8 cellular contexts compared by ENCODE assay signal in the genomic region with DNA sequence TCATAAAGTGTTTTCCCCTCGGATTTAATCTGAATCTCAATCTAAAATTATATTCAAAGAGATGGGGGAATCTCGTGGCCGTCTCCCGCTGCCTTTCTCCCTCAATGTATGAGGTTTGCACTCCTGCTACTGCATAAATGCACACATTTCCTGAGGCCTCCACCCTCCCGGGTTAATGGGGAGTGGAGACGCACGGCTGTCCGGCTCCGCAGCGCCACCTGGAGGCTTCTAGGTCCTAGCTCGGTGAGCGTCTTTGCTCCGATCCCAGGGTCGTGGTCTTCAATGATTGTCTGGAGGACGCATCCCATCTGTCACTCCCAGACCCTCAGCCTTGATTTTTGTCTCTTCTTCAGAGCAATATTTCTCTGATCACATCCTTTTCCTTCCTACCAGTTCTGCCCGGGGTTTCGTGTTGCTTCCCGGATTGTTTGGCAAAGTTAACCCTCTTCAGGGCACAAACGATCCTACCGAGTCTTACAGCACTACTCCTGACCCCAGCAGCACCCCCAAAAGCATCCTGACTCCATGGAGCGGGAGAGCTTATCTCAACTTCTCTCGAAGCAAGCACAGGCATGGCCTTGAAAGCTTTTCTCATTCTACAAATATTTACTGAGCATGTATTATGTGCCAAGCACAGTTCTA. TPM values are rescaled to one million over a fixed set of nuclear protein-coding genes. Genes with fewer than 3 reads are reported as not detected.
DNase-seq lines count a peak whose midpoint lies in the region; ATAC-seq, FAIRE-seq and TF ChIP-seq lines count a peak whose summit lies in the region.

A gene (minus strand): TSS at position 110 of the 642 bp plus-strand sequence. CDS start 516 bp downstream, outside the sequence.

- TF ChIP-seq CTCF in foreskin keratinocyte (conservative IDR thresholded peaks at IDR 0.05), result peak; percentile 84
- peak in 5 of 7 experiments; percentile 46 to 81 (median 74) for TF ChIP-seq CTCF in stomach (IDR thresholded peaks at IDR 0.05)

- no peaks in the 10 kb centered on the region for H3K79me2 ChIP-seq in Karpas-422 (ENCODE audit: low read length)

- H3K36me3 ChIP-seq in CD4-positive, alpha-beta memory T cell (ENCODE audit: insufficient read depth, low read length), result no peaks in the 10 kb centered on the region
- no peaks in the 10 kb centered on the region for H3K36me3 ChIP-seq in Karpas-422 (ENCODE audit: insufficient read depth, low read length)
- H3K36me3 ChIP-seq in neuronal stem cell (replicated peaks in 1 of 2; ENCODE audit: control insufficient read depth in 2 of 2, insufficient read depth in 2 of 2, low read length in 2 of 2), result no peaks in the 10 kb centered on the region
- H3K36me3 ChIP-seq in stomach, result no peaks in the 10 kb centered on the region

- H3K79me1 ChIP-seq in neuronal stem cell (ENCODE audit: low read depth, low read length), result peaks cover 7% of the 10 kb centered on the region

- H2AFZ ChIP-seq in Karpas-422 (ENCODE audit: low read length) (no peak within 1 kb of the TSS), neuronal stem cell (ENCODE audit: low read length) (peak within 1 kb of the TSS; percentile 99)

- H3K18ac ChIP-seq in neuronal stem cell (ENCODE audit: low read length), result peak within 1 kb of the TSS; percentile 96

- H2BK15ac ChIP-seq in neuronal stem cell (ENCODE audit: low read length), result peak within 1 kb of the TSS; percentile 24

- H2AK5ac ChIP-seq in neuronal stem cell (ENCODE audit: low read depth, low read length), result no peak within 1 kb of the TSS

- peak within 1 kb of the TSS; percentile 67 to 88 (median 76) for H3K4me3 Mint-ChIP-seq in CD4-positive, alpha-beta memory T cell
- H3K4me3 Mint-ChIP-seq in activated T-helper 2 cell treated with anti-CD3 and anti-CD28 coated beads, Interferon-gamma antibody, Interleukin-2, Interleukin-4, amounts not matched to agents 10 μg/mL and 5 μg/mL and 100 μg/mL, durations not matched to agents 14 hours and 24 hours and 36 hours (ENCODE audit: low read depth), result peak within 1 kb of the TSS; percentile 20

- no peak within 1 kb of the TSS for H3K9ac ChIP-seq in Karpas-422 (ENCODE audit: low read length)
- H3K9ac ChIP-seq in neuronal stem cell (ENCODE audit: low read depth, low read length, poor library complexity), result peak within 1 kb of the TSS; percentile 93

- no peak within 1 kb of the TSS for H4K8ac ChIP-seq in neuronal stem cell (ENCODE audit: low read depth, low read length)

- CTCF ChIA-PET in CD4-positive, alpha-beta memory T cell (lab: Charles Lee; ENCODE audit: partially characterized antibody), result interaction anchor here (0.9 to 4.7 kb wide), 19 partner anchors 9 to 304 kb away, joined by 3 to 25 read pairs (median 4); no protein-coding TSS in a partner anchor

- H3K27me3 ChIP-seq in CD4-positive, alpha-beta memory T cell (ENCODE audit: insufficient read depth, low read length), result peaks cover 26% of the 10 kb centered on the region
- H3K27me3 ChIP-seq in Karpas-422 (ENCODE audit: low read length) (no peaks in the 10 kb centered on the region), foreskin keratinocyte (peaks cover 99% of the 10 kb centered on the region), neuronal stem cell (ENCODE audit: control insufficient read depth in 3 of 3, insufficient read depth in 3 of 3, low read depth in 1 of 3, low read length in 3 of 3) (peaks cover 0 to 86% (median 34%) of the 10 kb centered on the region in 3 experiments), stomach (peaks cover 0 to 100% (median 77%) of the 10 kb centered on the region in 3 donors)

- H3K14ac ChIP-seq in neuronal stem cell (ENCODE audit: low read length), result no peak within 1 kb of the TSS

- no peak within 1 kb of the TSS for H3K4ac ChIP-seq in neuronal stem cell (ENCODE audit: low read length)

- peaks cover 13% of the 10 kb centered on the region for H3K4me1 ChIP-seq in CD4-positive, alpha-beta memory T cell (ENCODE audit: insufficient read depth, low read length)
- H3K4me1 ChIP-seq in Karpas-422 (ENCODE audit: low read length) (no peaks in the 10 kb centered on the region), foreskin keratinocyte (no peaks in the 10 kb centered on the region), neuronal stem cell (ENCODE audit: control insufficient read depth in 2 of 2, insufficient read depth in 1 of 2, low read depth in 1 of 2, low read length in 2 of 2) (peaks cover 8 to 30% of the 10 kb centered on the region in 2 donors), stomach (peaks cover 29 to 47% (median 35%) of the 10 kb centered on the region in 4 donors)

- no peak within 1 kb of the TSS for H3K4me2 ChIP-seq in Karpas-422 (ENCODE audit: low read depth, low read length, poor library complexity, severe bottlenecking)
- H3K4me2 ChIP-seq in neuronal stem cell (ENCODE audit: insufficient read depth, low read length, poor library complexity, severe bottlenecking), result peak within 1 kb of the TSS; percentile 87

- POLR2A ChIA-PET in CD4-positive, alpha-beta memory T cell (lab: Charles Lee; ENCODE audit: partially characterized antibody), result no interaction called here

- H3K27ac Mint-ChIP-seq in CD4-positive, alpha-beta memory T cell, result peak within 1 kb of the TSS in 2 of 7 donors; percentile 43 to 49
- no peak within 1 kb of the TSS for H3K27ac Mint-ChIP-seq in activated T-helper 2 cell treated with anti-CD3 and anti-CD28 coated beads, Interferon-gamma antibody, Interleukin-2, Interleukin-4, amounts not matched to agents 10 μg/mL and 5 μg/mL and 100 μg/mL, durations not matched to agents 14 hours and 24 hours and 36 hours

- H3K9me3 Mint-ChIP-seq in CD4-positive, alpha-beta memory T cell, result no peaks in the 10 kb centered on the region
- no peaks in the 10 kb centered on the region for H3K9me3 Mint-ChIP-seq in activated T-helper 2 cell treated with anti-CD3 and anti-CD28 coated beads, Interferon-gamma antibody, Interleukin-2, Interleukin-4, amounts not matched to agents 10 μg/mL and 5 μg/mL and 100 μg/mL, durations not matched to agents 14 hours and 24 hours and 36 hours

- intact Hi-C loops in CD4-positive, alpha-beta memory T cell (cut with micrococcal nuclease), result loop anchor here (1.0 to 5.0 kb wide), 2 partner anchors 39 to 257 kb away; no protein-coding TSS in a partner anchor
- intact Hi-C loops in activated T-helper 2 cell treated with anti-CD3 and anti-CD28 coated beads, Interferon-gamma antibody, Interleukin-2, Interleukin-4, amounts not matched to agents 10 μg/mL and 5 μg/mL and 100 μg/mL, durations not matched to agents 14 hours and 24 hours and 36 hours (cut with micrococcal nuclease), result loop anchor here (2.0 kb wide), 2 partner anchors 39 to 71 kb away; no protein-coding TSS in a partner anchor
- intact Hi-C loops in stomach (cut with DNase I; ENCODE audit: low total_unique reads), result no loop called here

- H3K4me3 ChIP-seq in CD4-positive, alpha-beta memory T cell (ENCODE audit: low read length in 2 of 2), result no peak within 1 kb of the TSS
- H3K4me3 ChIP-seq in Karpas-422 (ENCODE audit: low read length) (no peak within 1 kb of the TSS), neuronal stem cell (ENCODE audit: low read length in 2 of 2) (peak within 1 kb of the TSS; percentile 53 to 81), stomach (peak within 1 kb of the TSS; percentile 44 to 63 (median 55))

- H2BK120ac ChIP-seq in neuronal stem cell (ENCODE audit: low read depth, low read length), result peak within 1 kb of the TSS; percentile 20

- H3K27me3 Mint-ChIP-seq in CD4-positive, alpha-beta memory T cell, result peaks cover 22 to 57% of the 10 kb centered on the region in 2 donors
- H3K27me3 Mint-ChIP-seq in activated T-helper 2 cell treated with anti-CD3 and anti-CD28 coated beads, Interferon-gamma antibody, Interleukin-2, Interleukin-4, amounts not matched to agents 10 μg/mL and 5 μg/mL and 100 μg/mL, durations not matched to agents 14 hours and 24 hours and 36 hours (ENCODE audit: low read depth), result peaks cover 69% of the 10 kb centered on the region

- H3K27ac ChIP-seq in CD4-positive, alpha-beta memory T cell (ENCODE audit: low read depth, low read length), result no peak within 1 kb of the TSS
- H3K27ac ChIP-seq in Karpas-422 (ENCODE audit: low read length) (no peak within 1 kb of the TSS), foreskin keratinocyte (no peak within 1 kb of the TSS), neuronal stem cell (replicated peaks; ENCODE audit: low read length) (no peak within 1 kb of the TSS), stomach (peak within 1 kb of the TSS in 1 of 5 donors; percentile 74)

- H4K20me1 ChIP-seq in Karpas-422 (ENCODE audit: insufficient read depth, low read depth, low read length), result no peaks in the 10 kb centered on the region

- no peak for FAIRE-seq in RCC 7860 (lab: Jason Lieb, UNC)

- H3K9me2 ChIP-seq in Karpas-422 (replicated peaks; ENCODE audit: insufficient read depth, low read length), result no peaks in the 10 kb centered on the region

- peak; percentile 63 for ATAC-seq in GM21381 (IDR thresholded peaks at IDR 0.05; ENCODE audit: unreplicated experiment)
- ATAC-seq in foreskin keratinocyte, result peak; percentile 64

- no peak for TF ChIP-seq POLR2A in stomach (IDR thresholded peaks at IDR 0.05)

- H2BK5ac ChIP-seq in neuronal stem cell (ENCODE audit: low read length), result no peak within 1 kb of the TSS

- no peaks in the 10 kb centered on the region for H3K9me3 ChIP-seq in CD4-positive, alpha-beta memory T cell (ENCODE audit: control insufficient read depth in 1 of 2, low read length in 2 of 2)
- H3K9me3 ChIP-seq in Karpas-422 (ENCODE audit: low read length) (no peaks in the 10 kb centered on the region), neuronal stem cell (replicated peaks in 1 of 2; ENCODE audit: control insufficient read depth in 2 of 2, insufficient read depth in 1 of 2, low read depth in 1 of 2, low read length in 2 of 2) (no peaks in the 10 kb centered on the region), stomach (no peaks in the 10 kb centered on the region)

- no peak for TF ChIP-seq EP300 in stomach (IDR thresholded peaks at IDR 0.05)

- no peaks in the 10 kb centered on the region for H3K36me3 Mint-ChIP-seq in CD4-positive, alpha-beta memory T cell
- H3K36me3 Mint-ChIP-seq in activated T-helper 2 cell treated with anti-CD3 and anti-CD28 coated beads, Interferon-gamma antibody, Interleukin-2, Interleukin-4, amounts not matched to agents 10 μg/mL and 5 μg/mL and 100 μg/mL, durations not matched to agents 14 hours and 24 hours and 36 hours (ENCODE audit: low read depth), result no peaks in the 10 kb centered on the region

- peaks cover 11 to 17% (median 12%) of the 10 kb centered on the region in 4 donors for H3K4me1 Mint-ChIP-seq in CD4-positive, alpha-beta memory T cell
- peaks cover 8% of the 10 kb centered on the region for H3K4me1 Mint-ChIP-seq in activated T-helper 2 cell treated with anti-CD3 and anti-CD28 coated beads, Interferon-gamma antibody, Interleukin-2, Interleukin-4, amounts not matched to agents 10 μg/mL and 5 μg/mL and 100 μg/mL, durations not matched to agents 14 hours and 24 hours and 36 hours (ENCODE audit: low read depth)

- no CpG with 5 or more reads among the region's 22 CpGs for WGBS in neuronal stem cell (ENCODE audit: extremely low coverage in 2 of 2, insufficient read length in 2 of 2, insufficient replicate concordance in 1 of 2), 2 donors
- 2 to 4% (median 2%) methylated on average over 22 of the region's 22 CpGs for WGBS in stomach, 5 donors

- peak within 1 kb of the TSS; percentile 63 for H2BK12ac ChIP-seq in neuronal stem cell (ENCODE audit: low read length)

- peak within 1 kb of the TSS; percentile 76 for H3K23ac ChIP-seq in neuronal stem cell (ENCODE audit: low read depth, low read length, poor library complexity)

- H4K91ac ChIP-seq in neuronal stem cell (ENCODE audit: low read depth, low read length, poor library complexity), result no peak within 1 kb of the TSS

- DNase-seq in CD4-positive, alpha-beta memory T cell, result peak; percentile 58 to 62 (median 59)
- DNase-seq in Karpas-422 (peak; percentile 85), RCC 7860 (ENCODE audit: low spot score) (peak; percentile 29), foreskin keratinocyte (peak in 1 of 2 donors; percentile 52), neuronal stem cell (ENCODE audit: low spot score) (peak; percentile 86), stomach (peak; percentile 85)
- DNase-seq in activated T-helper 2 cell treated with anti-CD3 and anti-CD28 coated beads, Interferon-gamma antibody, Interleukin-2, Interleukin-4, amounts not matched to agents 10 μg/mL and 5 μg/mL and 100 μg/mL, durations not matched to agents 14 hours and 24 hours and 36 hours (ENCODE audit: low spot score), result peak; percentile 61

RNA-seq across cellular contexts. Expression of the gene that starts here (rescaled TPM):
- not detected for total RNA-seq in CD4-positive, alpha-beta memory T cell
- not detected for polyA plus RNA-seq in CD4-positive, alpha-beta memory T cell
- total RNA-seq in Karpas-422 (2014; rRNA removed; shearing (Covaris generic); ENCODE audit: low replicate concordance), result not detected in 2 replicates
- not detected in 2 replicates for total RNA-seq in activated T-helper 2 cell treated with anti-CD3 and anti-CD28 coated beads, Interferon-gamma antibody, Interleukin-2, Interleukin-4, amounts not matched to agents 10 μg/mL and 5 μg/mL and 100 μg/mL, durations not matched to agents 14 hours and 24 hours and 36 hours
- total RNA-seq in foreskin keratinocyte (not detected in 2 replicates), stomach (not detected)
- polyA plus RNA-seq in foreskin keratinocyte (not detected in 2 replicates), stomach (under 1 TPM in 1 of 3 donors, not detected in 2; 0.65 TPM)
- polyA plus RNA-seq in neuronal stem cell (2013, experiment 1 of 2), result 9.9 TPM
- polyA plus RNA-seq in neuronal stem cell (2013, experiment 2 of 2), result 9.4 TPM

Comparison
In these comparisons a context has a peak if more than half of its experiments do, and no peak if none do; other contexts are left out.
1. Peak in DNase-seq in CD4-positive, alpha-beta memory T cell; RNA of the gene not detected or under 1 TPM.
2. Peak in DNase-seq in Karpas-422; RNA of the gene not detected or under 1 TPM.
3. Peak in DNase-seq in activated T-helper 2 cell treated with anti-CD3 and anti-CD28 coated beads, Interferon-gamma antibody, Interleukin-2, Interleukin-4, amounts not matched to agents 10 μg/mL and 5 μg/mL and 100 μg/mL, durations not matched to agents 14 hours and 24 hours and 36 hours; RNA of the gene not detected or under 1 TPM.
4. Peak in ATAC-seq in foreskin keratinocyte; RNA of the gene not detected or under 1 TPM.
5. Peak in DNase-seq and H3K4me3 ChIP-seq in stomach; RNA of the gene not detected or under 1 TPM.
6. H3K4me3 ChIP-seq: peak in neuronal stem cell (2 of 2); none in CD4-positive, alpha-beta memory T cell (0 of 2) and Karpas-422 (single experiment).